ENCODE assay signal across 1 cellular context in the genomic region with DNA sequence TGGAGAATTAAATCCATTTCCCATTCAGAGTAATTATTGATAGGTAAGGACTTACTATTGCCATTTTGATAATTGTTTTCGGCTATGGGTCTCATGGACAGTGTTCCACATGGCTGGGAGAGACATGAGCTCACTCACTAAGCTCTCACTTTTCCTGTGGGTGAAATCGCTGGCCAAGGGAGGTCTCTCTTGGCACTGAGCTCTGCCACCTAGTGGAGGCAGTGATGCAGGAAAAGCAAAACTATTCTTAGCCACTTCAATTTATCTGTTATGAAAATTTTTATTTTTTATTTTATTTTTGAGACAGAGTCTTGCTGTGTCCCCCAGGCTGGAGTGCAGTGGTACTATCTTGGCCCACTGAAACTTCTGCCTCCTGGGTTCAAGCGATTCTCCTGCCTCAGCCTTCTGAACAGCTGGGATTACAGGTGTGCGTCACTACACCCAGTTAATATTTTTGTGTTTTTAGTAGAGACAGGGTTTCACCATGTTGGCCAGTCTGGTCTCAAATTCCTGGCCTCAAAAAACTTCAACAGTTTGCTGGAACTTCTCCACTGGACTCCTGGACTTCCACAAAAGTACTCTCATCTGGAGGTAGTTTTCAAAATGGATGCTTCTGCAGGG.
A peak's percentile ranks its signal among the peaks of the same experiment; 100 is the strongest.
TF ChIP-seq lines count a peak whose summit lies in the region.

No MANE protein-coding gene starts in this region.

TF ChIP-seq in HepG2, 621 proteins besides CTCF, POLR2A, EP300 and RAD21:
- peak; percentile 52 for TF ChIP-seq XRCC5 (optimal IDR thresholded peaks at IDR 0.05; ENCODE audit: low read length)
- no peak for TF ChIP-seq KLF11 (CRISPR knock-in tag; IDR thresholded peaks at IDR 0.05)
- TF ChIP-seq ZNF724P (CRISPR knock-in tag; IDR thresholded peaks at IDR 0.05; ENCODE audit: borderline replicate concordance) = no peak
- TF ChIP-seq FOXA3 (CRISPR knock-in tag; IDR thresholded peaks at IDR 0.05) = no peak
- no peak for TF ChIP-seq TFDP2 (CRISPR knock-in tag; IDR thresholded peaks at IDR 0.05)
- no peak for TF ChIP-seq ZBTB3 (CRISPR knock-in tag; IDR thresholded peaks at IDR 0.05; ENCODE audit: borderline replicate concordance, low read depth)
- no peak for TF ChIP-seq ZBED4 (CRISPR knock-in tag; IDR thresholded peaks at IDR 0.05; ENCODE audit: borderline replicate concordance)
- TF ChIP-seq, protein P1, sequence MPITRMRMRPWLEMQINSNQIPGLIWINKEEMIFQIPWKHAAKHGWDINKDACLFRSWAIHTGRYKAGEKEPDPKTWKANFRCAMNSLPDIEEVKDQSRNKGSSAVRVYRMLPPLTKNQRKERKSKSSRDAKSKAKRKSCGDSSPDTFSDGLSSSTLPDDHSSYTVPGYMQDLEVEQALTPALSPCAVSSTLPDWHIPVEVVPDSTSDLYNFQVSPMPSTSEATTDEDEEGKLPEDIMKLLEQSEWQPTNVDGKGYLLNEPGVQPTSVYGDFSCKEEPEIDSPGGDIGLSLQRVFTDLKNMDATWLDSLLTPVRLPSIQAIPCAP (CRISPR knock-in tag; IDR thresholded peaks at IDR 0.05; ENCODE audit: low read depth) = no peak
- TF ChIP-seq, protein P2, sequence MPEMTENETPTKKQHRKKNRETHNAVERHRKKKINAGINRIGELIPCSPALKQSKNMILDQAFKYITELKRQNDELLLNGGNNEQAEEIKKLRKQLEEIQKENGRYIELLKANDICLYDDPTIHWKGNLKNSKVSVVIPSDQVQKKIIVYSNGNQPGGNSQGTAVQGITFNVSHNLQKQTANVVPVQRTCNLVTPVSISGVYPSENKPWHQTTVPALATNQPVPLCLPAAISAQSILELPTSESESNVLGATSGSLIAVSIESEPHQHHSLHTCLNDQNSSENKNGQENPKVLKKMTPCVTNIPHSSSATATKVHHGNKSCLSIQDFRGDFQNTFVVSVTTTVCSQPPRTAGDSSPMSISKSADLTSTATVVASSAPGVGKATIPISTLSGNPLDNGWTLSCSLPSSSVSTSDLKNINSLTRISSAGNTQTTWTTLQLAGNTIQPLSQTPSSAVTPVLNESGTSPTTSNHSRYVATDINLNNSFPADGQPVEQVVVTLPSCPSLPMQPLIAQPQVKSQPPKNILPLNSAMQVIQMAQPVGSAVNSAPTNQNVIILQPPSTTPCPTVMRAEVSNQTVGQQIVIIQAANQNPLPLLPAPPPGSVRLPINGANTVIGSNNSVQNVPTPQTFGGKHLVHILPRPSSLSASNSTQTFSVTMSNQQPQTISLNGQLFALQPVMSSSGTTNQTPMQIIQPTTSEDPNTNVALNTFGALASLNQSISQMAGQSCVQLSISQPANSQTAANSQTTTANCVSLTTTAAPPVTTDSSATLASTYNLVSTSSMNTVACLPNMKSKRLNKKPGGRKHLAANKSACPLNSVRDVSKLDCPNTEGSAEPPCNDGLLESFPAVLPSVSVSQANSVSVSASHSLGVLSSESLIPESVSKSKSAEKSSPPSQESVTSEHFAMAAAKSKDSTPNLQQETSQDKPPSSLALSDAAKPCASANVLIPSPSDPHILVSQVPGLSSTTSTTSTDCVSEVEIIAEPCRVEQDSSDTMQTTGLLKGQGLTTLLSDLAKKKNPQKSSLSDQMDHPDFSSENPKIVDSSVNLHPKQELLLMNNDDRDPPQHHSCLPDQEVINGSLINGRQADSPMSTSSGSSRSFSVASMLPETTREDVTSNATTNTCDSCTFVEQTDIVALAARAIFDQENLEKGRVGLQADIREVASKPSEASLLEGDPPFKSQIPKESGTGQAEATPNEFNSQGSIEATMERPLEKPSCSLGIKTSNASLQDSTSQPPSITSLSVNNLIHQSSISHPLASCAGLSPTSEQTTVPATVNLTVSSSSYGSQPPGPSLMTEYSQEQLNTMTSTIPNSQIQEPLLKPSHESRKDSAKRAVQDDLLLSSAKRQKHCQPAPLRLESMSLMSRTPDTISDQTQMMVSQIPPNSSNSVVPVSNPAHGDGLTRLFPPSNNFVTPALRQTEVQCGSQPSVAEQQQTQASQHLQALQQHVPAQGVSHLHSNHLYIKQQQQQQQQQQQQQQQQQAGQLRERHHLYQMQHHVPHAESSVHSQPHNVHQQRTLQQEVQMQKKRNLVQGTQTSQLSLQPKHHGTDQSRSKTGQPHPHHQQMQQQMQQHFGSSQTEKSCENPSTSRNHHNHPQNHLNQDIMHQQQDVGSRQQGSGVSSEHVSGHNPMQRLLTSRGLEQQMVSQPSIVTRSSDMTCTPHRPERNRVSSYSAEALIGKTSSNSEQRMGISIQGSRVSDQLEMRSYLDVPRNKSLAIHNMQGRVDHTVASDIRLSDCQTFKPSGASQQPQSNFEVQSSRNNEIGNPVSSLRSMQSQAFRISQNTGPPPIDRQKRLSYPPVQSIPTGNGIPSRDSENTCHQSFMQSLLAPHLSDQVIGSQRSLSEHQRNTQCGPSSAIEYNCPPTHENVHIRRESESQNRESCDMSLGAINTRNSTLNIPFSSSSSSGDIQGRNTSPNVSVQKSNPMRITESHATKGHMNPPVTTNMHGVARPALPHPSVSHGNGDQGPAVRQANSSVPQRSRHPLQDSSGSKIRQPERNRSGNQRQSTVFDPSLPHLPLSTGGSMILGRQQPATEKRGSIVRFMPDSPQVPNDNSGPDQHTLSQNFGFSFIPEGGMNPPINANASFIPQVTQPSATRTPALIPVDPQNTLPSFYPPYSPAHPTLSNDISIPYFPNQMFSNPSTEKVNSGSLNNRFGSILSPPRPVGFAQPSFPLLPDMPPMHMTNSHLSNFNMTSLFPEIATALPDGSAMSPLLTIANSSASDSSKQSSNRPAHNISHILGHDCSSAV (CRISPR knock-in tag; IDR thresholded peaks at IDR 0.05; ENCODE audit: borderline replicate concordance) = no peak
- peak; percentile 44 for TF ChIP-seq GATAD2A (CRISPR knock-in tag; IDR thresholded peaks at IDR 0.05)
- peak; percentile 53 for TF ChIP-seq SAP130 (CRISPR knock-in tag; IDR thresholded peaks at IDR 0.05; ENCODE audit: low read depth)
- TF ChIP-seq HMGXB4 (CRISPR knock-in tag; IDR thresholded peaks at IDR 0.05; ENCODE audit: borderline replicate concordance in 1 of 2, low read depth in 1 of 2) = peak in 1 of 2 experiments; percentile 67; a peak in 2 of 4 replicates
- TF ChIP-seq IRX3 (CRISPR knock-in tag; IDR thresholded peaks at IDR 0.05; ENCODE audit: borderline replicate concordance, low read depth) = no peak
- no peak for TF ChIP-seq TBL1XR1 (IDR thresholded peaks at IDR 0.05; ENCODE audit: borderline replicate concordance, low read length, partially characterized antibody)
- TF ChIP-seq WIZ (CRISPR knock-in tag; IDR thresholded peaks at IDR 0.05) = no peak
- 0 out of 2 replicates have a peak, but pooled peaks have one; percentile 17 for TF ChIP-seq POGZ (CRISPR knock-in tag; IDR thresholded peaks at IDR 0.05)
- peak; percentile 69 for TF ChIP-seq STAG1 (CRISPR knock-in tag; IDR thresholded peaks at IDR 0.05)
- TF ChIP-seq REPIN1 (CRISPR knock-in tag; IDR thresholded peaks at IDR 0.05; ENCODE audit: borderline replicate concordance, low read depth) = no peak
- TF ChIP-seq ELF4 (CRISPR knock-in tag; IDR thresholded peaks at IDR 0.05; ENCODE audit: borderline replicate concordance) = no peak
- no peak for TF ChIP-seq ZNF414 (CRISPR knock-in tag; IDR thresholded peaks at IDR 0.05)
- no peak for TF ChIP-seq POLR2G (IDR thresholded peaks at IDR 0.05; ENCODE audit: low read depth, low read length)
- TF ChIP-seq ZNF564 (CRISPR knock-in tag; IDR thresholded peaks at IDR 0.05) = no peak
- TF ChIP-seq CEBPZ (IDR thresholded peaks at IDR 0.05; ENCODE audit: low read length) = no peak
- TF ChIP-seq, protein P3, sequence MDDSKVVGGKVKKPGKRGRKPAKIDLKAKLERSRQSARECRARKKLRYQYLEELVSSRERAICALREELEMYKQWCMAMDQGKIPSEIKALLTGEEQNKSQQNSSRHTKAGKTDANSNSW (CRISPR knock-in tag; IDR thresholded peaks at IDR 0.05; ENCODE audit: borderline replicate concordance) = no peak
- TF ChIP-seq CCDC6 (CRISPR knock-in tag; IDR thresholded peaks at IDR 0.05) = no peak
- TF ChIP-seq EZH2 (conservative IDR thresholded peaks at IDR 0.05; ENCODE audit: low read depth, low read length) = no peak
- TF ChIP-seq ZNF33A (CRISPR knock-in tag; IDR thresholded peaks at IDR 0.05; ENCODE audit: borderline replicate concordance) = no peak
- 0 out of 2 replicates have a peak, but pooled peaks have one; percentile 28 for TF ChIP-seq MXD4 (CRISPR knock-in tag; IDR thresholded peaks at IDR 0.05)
- no peak for TF ChIP-seq GTF3A (CRISPR knock-in tag; conservative IDR thresholded peaks at IDR 0.05)
- no peak for TF ChIP-seq NFIC (IDR thresholded peaks at IDR 0.05; ENCODE audit: low read length)
- peak; percentile 76 for TF ChIP-seq SMC3 (IDR thresholded peaks at IDR 0.05; ENCODE audit: low read length)
TF ChIP-seq in HepG2: peak in this region for 8.
